In genomic region chr14:31173120-31173837, GRCh38 we compare ENCODE assay signal across 22 cellular contexts.
"Had no signal": no experiment of that assay in that cellular context is flagged by ENCODE, and none has a peak within 500 bp of the region (broad histone marks: within the 10 kb centered on the region; RNA-seq: fewer than 3 reads in every experiment).

No MANE protein-coding gene starts in this region.

- DNase-seq: colonic mucosa; dermis blood vessel endothelial cell; foreskin melanocyte; head of caudate nucleus; kidney; left cardiac atrium; left ventricle myocardium inferior; natural killer cell; sigmoid colon; stimulated activated CD4-positive, alpha-beta T cell treated with anti-CD3 and anti-CD28 coated beads, Interleukin-2, amount 100 ng/mL, for 24 hours; stimulated activated CD4-positive, alpha-beta T cell treated with anti-CD3 and anti-CD28 coated beads, Interleukin-4, amount 100 ng/mL, for 4 hours; stimulated activated naive B cell treated with anti-CD40 and anti-IgM and Interleukin-4, amounts not matched to agents 10 μg/mL and 1 μg/mL and 100 μg/mL, for 72 hours; stimulated activated naive CD8-positive, alpha-beta T cell treated with anti-CD3 and anti-CD28 coated beads, Interleukin-15, amount 100 ng/mL, for 72 hours; testis; upper lobe of right lung had no signal

- H3K4me1 Mint-ChIP-seq: mesothelial cell of epicardium; neural crest cell; stimulated activated naive CD8-positive, alpha-beta T cell treated with anti-CD3 and anti-CD28 coated beads, Interleukin-15, amount 100 ng/mL, for 72 hours had no signal

- H3K9me3 Mint-ChIP-seq: mesothelial cell of epicardium; natural killer cell; neural crest cell; stimulated activated naive B cell treated with anti-CD40 and anti-IgM and Interleukin-4, amounts not matched to agents 10 μg/mL and 1 μg/mL and 100 μg/mL, for 72 hours; stimulated activated naive CD8-positive, alpha-beta T cell treated with anti-CD3 and anti-CD28 coated beads, Interleukin-15, amount 100 ng/mL, for 72 hours had no signal

- H3K27me3 Mint-ChIP-seq: stimulated activated naive B cell treated with anti-CD40 and anti-IgM and Interleukin-4, amounts not matched to agents 10 μg/mL and 1 μg/mL and 100 μg/mL, for 72 hours; stimulated activated naive CD8-positive, alpha-beta T cell treated with anti-CD3 and anti-CD28 coated beads, Interleukin-15, amount 100 ng/mL, for 72 hours had no signal

- H3K27ac Mint-ChIP-seq: natural killer cell; stimulated activated naive B cell treated with anti-CD40 and anti-IgM and Interleukin-4, amounts not matched to agents 10 μg/mL and 1 μg/mL and 100 μg/mL, for 72 hours; stimulated activated naive CD8-positive, alpha-beta T cell treated with anti-CD3 and anti-CD28 coated beads, Interleukin-15, amount 100 ng/mL, for 72 hours had no signal

- H3K27ac ChIP-seq: colonic mucosa, hepatocyte, left ventricle myocardium inferior, skin epidermis, testis, tibial nerve, upper lobe of right lung had no signal

- H2AFZ ChIP-seq: hepatocyte had no signal

- ATAC-seq: natural killer cell; stimulated activated naive B cell treated with anti-CD40 and anti-IgM and Interleukin-4, amounts not matched to agents 10 μg/mL and 1 μg/mL and 100 μg/mL, for 72 hours; stimulated activated naive CD8-positive, alpha-beta T cell treated with anti-CD3 and anti-CD28 coated beads, Interleukin-15, amount 100 ng/mL, for 72 hours; upper lobe of right lung had no signal

- H3K4me3 Mint-ChIP-seq: mesothelial cell of epicardium; natural killer cell; neural crest cell; stimulated activated naive B cell treated with anti-CD40 and anti-IgM and Interleukin-4, amounts not matched to agents 10 μg/mL and 1 μg/mL and 100 μg/mL, for 72 hours; stimulated activated naive CD8-positive, alpha-beta T cell treated with anti-CD3 and anti-CD28 coated beads, Interleukin-15, amount 100 ng/mL, for 72 hours had no signal

- H3K4me3 ChIP-seq: colonic mucosa, hepatocyte, left ventricle myocardium inferior, lung, sigmoid colon, skin epidermis, testis, tibial nerve, upper lobe of right lung, vagina had no signal

- H3K4me2 ChIP-seq: hepatocyte had no signal

- H3K9me3 ChIP-seq: colonic mucosa, left ventricle myocardium inferior, sigmoid colon, testis, tibial nerve, upper lobe of right lung, vagina had no signal

- H3K4me1 ChIP-seq: colonic mucosa, sigmoid colon, testis, tibial nerve, upper lobe of right lung, vagina had no signal
